ENCODE assay signal across 26 cellular contexts in genomic region chr2:196244966-196245365, GRCh38.
DNase-seq lines count a peak whose midpoint lies in the region; ATAC-seq and TF ChIP-seq lines count a peak whose summit lies in the region.
"Had no signal": no experiment of that assay in that cellular context is flagged by ENCODE, and none has a peak within 500 bp of the region (broad histone marks: within the 10 kb centered on the region; RNA-seq: fewer than 3 reads in every experiment).

No MANE protein-coding gene starts in this region.

- H3K27me3 Mint-ChIP-seq in CD4-positive, alpha-beta T cell, result no peaks in the 10 kb centered on the region
- no peaks in the 10 kb centered on the region for H3K27me3 Mint-ChIP-seq in osteocyte (ENCODE audit: unreplicated experiment)
- H3K27me3 Mint-ChIP-seq: progenitor cell of endocrine pancreas, T-helper 17 cell had no signal

- peak overlapping the region; percentile 16 for H3K27ac Mint-ChIP-seq in CD4-positive, alpha-beta T cell
- H3K27ac Mint-ChIP-seq in osteocyte (ENCODE audit: unreplicated experiment), result peak overlapping the region; percentile 84
- H3K27ac Mint-ChIP-seq: GM23338, nephron progenitor cell, progenitor cell of endocrine pancreas had no signal

- TF ChIP-seq CTCF in CD4-positive, alpha-beta T cell (IDR thresholded peaks at IDR 0.05), result no peak
- no peak for TF ChIP-seq CTCF in epithelial cell of esophagus (IDR thresholded peaks at IDR 0.05; ENCODE audit: insufficient read depth, low read depth, low read length, missing control alignments)
- TF ChIP-seq CTCF in osteocyte (IDR thresholded peaks at IDR 0.05), result no peak
- TF ChIP-seq CTCF in stomach (IDR thresholded peaks at IDR 0.05), result no peak

- H3K36me3 Mint-ChIP-seq in CD4-positive, alpha-beta T cell (ENCODE audit: low read depth), result no peaks in the 10 kb centered on the region
- H3K36me3 Mint-ChIP-seq in osteocyte (ENCODE audit: unreplicated experiment), result peaks cover 4% of the 10 kb centered on the region

- no peaks in the 10 kb centered on the region for H3K9me3 ChIP-seq in CD4-positive, alpha-beta T cell (ENCODE audit: control insufficient read depth, low read length)
- H3K9me3 ChIP-seq in stomach, result no peaks in the 10 kb centered on the region
- H3K9me3 ChIP-seq: lower lobe of right lung, vagina had no signal

- no peaks in the 10 kb centered on the region for H3K27me3 ChIP-seq in CD4-positive, alpha-beta T cell (ENCODE audit: control insufficient read depth, insufficient read depth, low read length)
- no peaks in the 10 kb centered on the region for H3K27me3 ChIP-seq in stomach
- H3K27me3 ChIP-seq: hepatocyte, vagina had no signal

- intact Hi-C loops in CD4-positive, alpha-beta T cell (cut with DNase I, micrococcal nuclease), result loop anchor here in 1 of 2 experiments (2.0 kb wide), 1 partner anchor 16 kb away; no protein-coding TSS in a partner anchor
- intact Hi-C loops in stomach (cut with DNase I; ENCODE audit: low total_unique reads), result no loop called here

- CTCF ChIA-PET in CD4-positive, alpha-beta T cell (lab: Charles Lee), result interaction anchor here (1.3 kb wide), 1 partner anchor 32 kb away, joined by 4 read pairs; no protein-coding TSS in a partner anchor

- no peak overlapping the region for H3K4me3 ChIP-seq in epithelial cell of esophagus (ENCODE audit: low read length)
- H3K4me3 ChIP-seq in stomach, result no peak overlapping the region
- H3K4me3 ChIP-seq: GM23338, hepatocyte, lower lobe of right lung, skin epidermis, vagina had no signal

- peaks cover 76% of the 10 kb centered on the region for H3K4me1 Mint-ChIP-seq in CD4-positive, alpha-beta T cell (ENCODE audit: low read depth)
- peaks cover 63% of the 10 kb centered on the region for H3K4me1 Mint-ChIP-seq in osteocyte (ENCODE audit: unreplicated experiment)
- H3K4me1 Mint-ChIP-seq: GM23338 had no signal

- peaks cover 0 to 7% (median under 1%) of the 10 kb centered on the region in 4 donors for H3K4me1 ChIP-seq in stomach

- no peak for TF ChIP-seq EP300 in stomach (IDR thresholded peaks at IDR 0.05)

- no peak for DNase-seq in CD4-positive, alpha-beta T cell
- peak; percentile 63 for DNase-seq in NCI-H226
- DNase-seq in epithelial cell of esophagus (ENCODE audit: low read depth), result peak; percentile 80
- DNase-seq in osteocyte (ENCODE audit: extremely low spot score, unreplicated experiment), result no peak
- no peak for DNase-seq in stomach
- no peak for DNase-seq in glomerular visceral epithelial cell (ENCODE audit: extremely low spot score)
- no peak for DNase-seq in T-helper 1 cell
- DNase-seq in DMS53 (lab: John Stamatoyannopoulos, UW), result no peak
- DNase-seq: activated CD4-positive, alpha-beta T cell treated with anti-CD3 and anti-CD28 coated beads, Interleukin-2, amount 50 U/mL, for 1 hour; activated CD8-positive, alpha-beta memory T cell treated with anti-CD3 and anti-CD28 coated beads, Interleukin-2, amount 50 U/mL, for 4 hours; activated gamma-delta T cell treated with Interleukin-2 at 50 U/mL for 16 hours; anterior cingulate cortex; islet precursor cell; lower lobe of right lung; NCI-H1417; NCI-H524 treated with DMSO at 0.1 percent for 48 hours; nephron progenitor cell; SHP77 treated with DMSO at 0.1 percent for 48 hours; stimulated activated CD4-positive, alpha-beta T cell treated with anti-CD3 and anti-CD28 coated beads, Interleukin-4, amount 100 ng/mL, for 1 hour; T-helper 17 cell had no signal

- POLR2A ChIA-PET in CD4-positive, alpha-beta T cell (lab: Charles Lee), result interaction anchor here (7.0 kb wide), 1 partner anchor 15 kb away, joined by 72 read pairs; no protein-coding TSS in a partner anchor

- TF ChIP-seq POLR2A in stomach (IDR thresholded peaks at IDR 0.05), result no peak

- WGBS in stomach, 5 donors, result 92 to 98% (median 96%) methylated on average over 4 of the region's 4 CpGs

- H3K27ac ChIP-seq in CD4-positive, alpha-beta T cell (ENCODE audit: low read depth, low read length), result no peak overlapping the region
- H3K27ac ChIP-seq in stomach, result no peak overlapping the region
- H3K27ac ChIP-seq: hepatocyte, lower lobe of right lung, vagina, VCaP had no signal

- H3K36me3 ChIP-seq in stomach, result no peaks in the 10 kb centered on the region
- H3K36me3 ChIP-seq: lower lobe of right lung, vagina had no signal

- no peak overlapping the region for H3K4me3 Mint-ChIP-seq in CD4-positive, alpha-beta T cell
- H3K4me3 Mint-ChIP-seq in osteocyte (ENCODE audit: unreplicated experiment), result no peak overlapping the region
- H3K4me3 Mint-ChIP-seq: GM23338, nephron progenitor cell, T-helper 17 cell had no signal

- ATAC-seq in CD4-positive, alpha-beta T cell (ENCODE audit: poor library complexity), result no peak
- ATAC-seq: GM23338, lower lobe of right lung, T-helper 17 cell had no signal

- H3K9me3 Mint-ChIP-seq in CD4-positive, alpha-beta T cell, result no peaks in the 10 kb centered on the region
- H3K9me3 Mint-ChIP-seq in osteocyte (ENCODE audit: unreplicated experiment), result no peaks in the 10 kb centered on the region
- H3K9me3 Mint-ChIP-seq: GM23338, nephron progenitor cell had no signal

Comparison
In these comparisons a context has a peak if more than half of its experiments do, and no peak if none do; other contexts are left out.
1. DNase-seq: peak in NCI-H226 (single experiment) and epithelial cell of esophagus (single experiment); none in CD4-positive, alpha-beta T cell (0 of 10), osteocyte (single experiment), stomach (single experiment), glomerular visceral epithelial cell (single experiment), T-helper 1 cell (0 of 5) and DMS53 (single experiment).